1 cellular context compared by ENCODE assay signal in genomic region chr1:175221548-175222175, GRCh38.
TF ChIP-seq lines count a peak whose summit lies in the region.

No MANE protein-coding gene starts in this region.

TF ChIP-seq in SK-N-SH, 30 proteins besides CTCF, POLR2A, EP300 and RAD21 (continued from another document):
- TF ChIP-seq REST (IDR thresholded peaks at IDR 0.05; ENCODE audit: low read depth, low read length) (no peak), YY1 (IDR thresholded peaks at IDR 0.05; ENCODE audit: low read depth) (no peak), SMC3 (IDR thresholded peaks at IDR 0.05; ENCODE audit: low read depth, low read length) (no peak), FOSL2 (IDR thresholded peaks at IDR 0.05; ENCODE audit: borderline replicate concordance, low read depth) (no peak), EZH2phosphoT487 (IDR thresholded peaks at IDR 0.05; ENCODE audit: borderline replicate concordance, low read depth) (no peak)
